Comparison of ENCODE assay signal across 12 cellular contexts in the genomic region with DNA sequence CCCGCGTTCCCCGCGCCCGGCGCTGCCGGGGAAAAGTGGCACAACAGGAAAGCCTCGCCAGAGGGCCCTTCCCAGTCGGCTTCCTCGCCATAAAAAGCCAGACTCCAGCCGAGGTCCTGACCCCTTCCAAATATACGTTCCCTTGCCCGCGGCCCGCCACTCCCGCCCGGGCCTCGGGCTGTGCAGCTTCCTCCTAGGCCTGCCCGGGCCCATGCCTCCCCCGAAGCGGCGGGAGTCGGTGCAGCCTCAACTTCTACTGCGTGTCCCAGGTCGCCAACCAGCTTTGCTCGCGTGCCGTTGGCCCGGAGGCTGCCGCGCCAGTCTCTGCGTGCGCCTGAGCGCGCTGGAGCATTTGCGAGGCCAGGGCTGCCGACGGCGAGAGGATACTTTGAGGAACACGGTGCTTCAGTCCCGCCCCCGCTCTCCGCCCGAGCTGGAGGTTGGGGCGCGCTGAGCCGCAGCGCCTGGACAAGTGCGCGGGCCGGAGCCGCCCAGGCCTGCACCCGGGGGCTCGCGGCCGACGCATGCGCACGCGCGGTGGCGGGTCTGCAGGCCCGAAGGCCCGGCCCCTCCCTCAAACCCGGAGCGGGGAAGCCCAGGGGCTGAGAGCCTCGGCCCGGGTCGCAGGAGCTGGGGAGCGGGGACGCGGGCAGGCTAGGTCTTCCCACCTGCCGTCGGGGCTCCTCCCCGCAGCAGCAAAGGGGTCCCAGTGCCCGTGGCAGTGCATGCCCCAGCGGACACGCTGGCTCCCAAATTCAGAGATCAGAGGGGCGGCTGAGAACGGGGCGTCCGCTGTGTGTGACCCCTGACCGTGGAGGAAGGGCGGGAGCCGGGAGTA. TPM values are rescaled to one million over a fixed set of nuclear protein-coding genes. Genes with fewer than 3 reads are reported as not detected.
DNase-seq lines count a peak whose midpoint lies in the region; ATAC-seq and TF ChIP-seq lines count a peak whose summit lies in the region.
"Had no signal": no experiment of that assay in that cellular context is flagged by ENCODE, and none has a peak within 500 bp of the region (broad histone marks: within the 10 kb centered on the region; RNA-seq: fewer than 3 reads in every experiment).

No MANE protein-coding gene starts in this region.

- ATAC-seq in activated naive CD8-positive, alpha-beta T cell treated with anti-CD3 and anti-CD28 coated beads, Interleukin-2, amount 10 ng/mL, durations not matched to agents 7 days and 5 days (ENCODE audit: low read depth): peak; percentile 27
- no peak for ATAC-seq in activated naive CD8-positive, alpha-beta T cell treated with anti-CD3 and anti-CD28 coated beads, Interleukin-2, amount 50 U/mL, for 24 hours
- no peak for ATAC-seq in HG02571 (IDR thresholded peaks at IDR 0.05; ENCODE audit: unreplicated experiment)

- peak overlapping the region in 2 of 4 donors; percentile 17 to 60 for H3K27ac ChIP-seq in esophagus squamous epithelium
- peak overlapping the region; percentile 56 to 93 (median 73) for H3K27ac ChIP-seq in tibial nerve
- H3K27ac ChIP-seq: cardiac muscle cell, VCaP had no signal

- H3K4me1 ChIP-seq in esophagus squamous epithelium (peaks cover 7 to 28% (median 8%) of the 10 kb centered on the region in 3 donors), tibial nerve (peaks cover 0 to 57% (median 14%) of the 10 kb centered on the region in 4 donors)

- 9% methylated on average over 8 of the region's 85 CpGs; no CpG with 5 or more reads in 1 of the 2 donors for WGBS in esophagus squamous epithelium, 2 donors
- 16 to 27% methylated on average over 47 to 54 of the region's 85 CpGs for WGBS in tibial nerve, 2 donors

- H3K36me3 Mint-ChIP-seq in activated naive CD8-positive, alpha-beta T cell treated with anti-CD3 and anti-CD28 coated beads, Interleukin-2, amount 10 ng/mL, durations not matched to agents 7 days and 5 days: peaks cover 3% of the 10 kb centered on the region
- H3K36me3 Mint-ChIP-seq in activated naive CD8-positive, alpha-beta T cell treated with anti-CD3 and anti-CD28 coated beads, Interleukin-2, amount 50 U/mL, for 24 hours (ENCODE audit: low read depth): peaks cover 7% of the 10 kb centered on the region
- H3K36me3 Mint-ChIP-seq in nephron (ENCODE audit: low read depth): no peaks in the 10 kb centered on the region

- no peaks in the 10 kb centered on the region for H3K9me3 Mint-ChIP-seq in activated naive CD8-positive, alpha-beta T cell treated with anti-CD3 and anti-CD28 coated beads, Interleukin-2, amount 10 ng/mL, durations not matched to agents 7 days and 5 days
- no peaks in the 10 kb centered on the region for H3K9me3 Mint-ChIP-seq in activated naive CD8-positive, alpha-beta T cell treated with anti-CD3 and anti-CD28 coated beads, Interleukin-2, amount 50 U/mL, for 24 hours
- no peaks in the 10 kb centered on the region for H3K9me3 Mint-ChIP-seq in nephron

- no peak for TF ChIP-seq CTCF in esophagus squamous epithelium (IDR thresholded peaks at IDR 0.05)
- TF ChIP-seq CTCF in nephron (IDR thresholded peaks at IDR 0.05; ENCODE audit: unreplicated experiment in 3 of 3): no peak
- no peak for TF ChIP-seq CTCF in tibial nerve (IDR thresholded peaks at IDR 0.05)

- H3K27me3 ChIP-seq in esophagus squamous epithelium: peaks cover 0 to 99% (median 4%) of the 10 kb centered on the region in 4 donors
- H3K27me3 ChIP-seq in tibial nerve: peaks cover 0 to 74% of the 10 kb centered on the region in 2 donors

- no peak overlapping the region for H3K4me3 Mint-ChIP-seq in activated naive CD8-positive, alpha-beta T cell treated with anti-CD3 and anti-CD28 coated beads, Interleukin-2, amount 10 ng/mL, durations not matched to agents 7 days and 5 days
- no peak overlapping the region for H3K4me3 Mint-ChIP-seq in activated naive CD8-positive, alpha-beta T cell treated with anti-CD3 and anti-CD28 coated beads, Interleukin-2, amount 50 U/mL, for 24 hours
- H3K4me3 Mint-ChIP-seq in nephron: peak overlapping the region in 2 of 3 experiments; percentile 37 to 44

- POLR2A ChIA-PET in activated naive CD8-positive, alpha-beta T cell treated with anti-CD3 and anti-CD28 coated beads, Interleukin-2, amount 10 ng/mL, durations not matched to agents 7 days and 5 days (lab: Charles Lee): no interaction called here

- TF ChIP-seq POLR2A in esophagus squamous epithelium (IDR thresholded peaks at IDR 0.05) (no peak), tibial nerve (IDR thresholded peaks at IDR 0.05) (no peak)

- intact Hi-C loops in esophagus squamous epithelium (cut with DNase I): no loop called here

- no peak for DNase-seq in activated naive CD8-positive, alpha-beta T cell treated with anti-CD3 and anti-CD28 coated beads, Interleukin-2, amount 10 ng/mL, durations not matched to agents 7 days and 5 days
- no peak for DNase-seq in activated naive CD8-positive, alpha-beta T cell treated with anti-CD3 and anti-CD28 coated beads, Interleukin-2, amount 50 U/mL, for 24 hours
- no peak for DNase-seq in esophagus squamous epithelium (lab: John Stamatoyannopoulos, UW)
- no peak for DNase-seq in tibial nerve (ENCODE audit: low spot score in 2 of 2)
- DNase-seq in NCI-H446 treated with DMSO at 0.1 percent for 48 hours (lab: John Stamatoyannopoulos, UW): no peak
- DNase-seq in GM19240 (ENCODE audit: insufficient read length, low spot score): no peak
- DNase-seq: GOT3, NCI-H524 treated with DMSO at 0.1 percent for 48 hours had no signal

- no peak overlapping the region for H3K27ac Mint-ChIP-seq in activated naive CD8-positive, alpha-beta T cell treated with anti-CD3 and anti-CD28 coated beads, Interleukin-2, amount 10 ng/mL, durations not matched to agents 7 days and 5 days
- no peak overlapping the region for H3K27ac Mint-ChIP-seq in activated naive CD8-positive, alpha-beta T cell treated with anti-CD3 and anti-CD28 coated beads, Interleukin-2, amount 50 U/mL, for 24 hours
- peak overlapping the region in 1 of 3 experiments; percentile 55 for H3K27ac Mint-ChIP-seq in nephron

- TF ChIP-seq EP300 in tibial nerve (IDR thresholded peaks at IDR 0.05): peak in 1 of 2 donors; percentile 43

- no peaks in the 10 kb centered on the region for H3K9me3 ChIP-seq in esophagus squamous epithelium
- no peaks in the 10 kb centered on the region for H3K9me3 ChIP-seq in tibial nerve

- peaks cover 0 to 7% (median 0%) of the 10 kb centered on the region in 3 donors for H3K36me3 ChIP-seq in esophagus squamous epithelium
- H3K36me3 ChIP-seq in tibial nerve: peaks cover 0 to 4% (median 0%) of the 10 kb centered on the region in 3 donors
- H3K36me3 ChIP-seq: cardiac muscle cell had no signal

- peaks cover 70% of the 10 kb centered on the region for H3K27me3 Mint-ChIP-seq in activated naive CD8-positive, alpha-beta T cell treated with anti-CD3 and anti-CD28 coated beads, Interleukin-2, amount 10 ng/mL, durations not matched to agents 7 days and 5 days
- peaks cover 59% of the 10 kb centered on the region for H3K27me3 Mint-ChIP-seq in activated naive CD8-positive, alpha-beta T cell treated with anti-CD3 and anti-CD28 coated beads, Interleukin-2, amount 50 U/mL, for 24 hours
- H3K27me3 Mint-ChIP-seq in nephron (ENCODE audit: low read depth): peaks cover 84% of the 10 kb centered on the region

- H3K4me3 ChIP-seq in esophagus squamous epithelium (peak overlapping the region in 3 of 4 donors; percentile 13 to 60 (median 35)), tibial nerve (peak overlapping the region; percentile 16 to 81 (median 19))
- H3K4me3 ChIP-seq: cardiac muscle cell had no signal

- H3K4me1 Mint-ChIP-seq in activated naive CD8-positive, alpha-beta T cell treated with anti-CD3 and anti-CD28 coated beads, Interleukin-2, amount 10 ng/mL, durations not matched to agents 7 days and 5 days: no peaks in the 10 kb centered on the region
- peaks cover 2% of the 10 kb centered on the region for H3K4me1 Mint-ChIP-seq in activated naive CD8-positive, alpha-beta T cell treated with anti-CD3 and anti-CD28 coated beads, Interleukin-2, amount 50 U/mL, for 24 hours
- H3K4me1 Mint-ChIP-seq in nephron: peaks cover 39% of the 10 kb centered on the region

RNA-seq across cellular contexts. Expression of a gene that starts 10.2 kb away (rescaled TPM):
- not detected for total RNA-seq in activated naive CD8-positive, alpha-beta T cell treated with anti-CD3 and anti-CD28 coated beads, Interleukin-2, amount 10 ng/mL, durations not matched to agents 7 days and 5 days
- 1 to 10 TPM; 2.2 to 6.0 (median 3.4) TPM for total RNA-seq in esophagus squamous epithelium
- total RNA-seq in tibial nerve: 10 to 100 TPM; 36.0 to 53.7 (median 50.2) TPM

Comparison
In these comparisons a context has a peak if more than half of its experiments do, and no peak if none do; other contexts are left out.
1. H3K4me3 Mint-ChIP-seq: peak in nephron (2 of 3); none in activated naive CD8-positive, alpha-beta T cell treated with anti-CD3 and anti-CD28 coated beads, Interleukin-2, amount 10 ng/mL, durations not matched to agents 7 days and 5 days (single experiment) and activated naive CD8-positive, alpha-beta T cell treated with anti-CD3 and anti-CD28 coated beads, Interleukin-2, amount 50 U/mL, for 24 hours (single experiment).
2. RNA of a gene that starts 10.2 kb away (total RNA-seq): 36.0 to 53.7 TPM in tibial nerve; 2.2 to 6.0 TPM in esophagus squamous epithelium and not detected in activated naive CD8-positive, alpha-beta T cell treated with anti-CD3 and anti-CD28 coated beads, Interleukin-2, amount 10 ng/mL, durations not matched to agents 7 days and 5 days; every median in the first group is over 4 times any median in the second.